In genomic region chr2:16407358-16407757, GRCh38 we compare ENCODE assay signal across 1 cellular context.
TF ChIP-seq lines count a peak whose summit lies in the region.

No MANE protein-coding gene starts in this region.

TF ChIP-seq in WTC11, 78 proteins besides CTCF, POLR2A, EP300 and RAD21 (continued from another document):
- TF ChIP-seq ARID4B (CRISPR knock-in tag; IDR thresholded peaks at IDR 0.05; ENCODE audit: borderline replicate concordance) (no peak), ZMAT4 (CRISPR knock-in tag; IDR thresholded peaks at IDR 0.05) (no peak), ZNF138 (CRISPR knock-in tag; conservative IDR thresholded peaks at IDR 0.05) (no peak), SMAD3 (CRISPR knock-in tag; IDR thresholded peaks at IDR 0.05; ENCODE audit: borderline replicate concordance) (no peak), E2F5 (CRISPR knock-in tag; IDR thresholded peaks at IDR 0.05) (no peak), PRRX2 (CRISPR knock-in tag; IDR thresholded peaks at IDR 0.05) (no peak), ZNF423 (CRISPR knock-in tag; IDR thresholded peaks at IDR 0.05) (no peak), ATF3 (CRISPR knock-in tag; conservative IDR thresholded peaks at IDR 0.05) (no peak), FOXP1 (CRISPR knock-in tag; IDR thresholded peaks at IDR 0.05; ENCODE audit: borderline replicate concordance) (no peak), PREB (CRISPR knock-in tag; IDR thresholded peaks at IDR 0.05; ENCODE audit: borderline replicate concordance) (no peak), SOX15 (CRISPR knock-in tag; IDR thresholded peaks at IDR 0.05) (no peak), NFATC4 (CRISPR knock-in tag; IDR thresholded peaks at IDR 0.05) (no peak), NFE2L1 (CRISPR knock-in tag; IDR thresholded peaks at IDR 0.05) (no peak), USF2 (CRISPR knock-in tag; IDR thresholded peaks at IDR 0.05) (no peak), NFYB (CRISPR knock-in tag; conservative IDR thresholded peaks at IDR 0.05; ENCODE audit: low read depth) (no peak)
TF ChIP-seq in WTC11: peak in this region for 0.
